ENCODE assay signal across 15 cellular contexts in genomic region chr13:95150555-95150954, GRCh38.
"Had no signal": no experiment of that assay in that cellular context is flagged by ENCODE, and none has a peak within 500 bp of the region (broad histone marks: within the 10 kb centered on the region; RNA-seq: fewer than 3 reads in every experiment).

No MANE protein-coding gene starts in this region.

- H3K9me3 ChIP-seq: left ventricle myocardium inferior, right atrium auricular region, upper lobe of left lung had no signal

- H3K4me1 Mint-ChIP-seq: memory B cell; natural killer cell; stimulated activated naive B cell treated with anti-CD40 and anti-IgM and Interleukin-4, amounts not matched to agents 10 μg/mL and 1 μg/mL and 100 μg/mL, for 72 hours had no signal

- H3K27me3 ChIP-seq: brain microvascular endothelial cell, right atrium auricular region, upper lobe of left lung had no signal

- H3K36me3 ChIP-seq: brain microvascular endothelial cell, left ventricle myocardium inferior, right atrium auricular region, upper lobe of left lung had no signal

- H3K9me3 Mint-ChIP-seq: memory B cell; natural killer cell; stimulated activated naive B cell treated with anti-CD40 and anti-IgM and Interleukin-4, amounts not matched to agents 10 μg/mL and 1 μg/mL and 100 μg/mL, for 72 hours had no signal

- DNase-seq: activated gamma-delta T cell; brain microvascular endothelial cell; cerebellar nuclear complex; dermis blood vessel endothelial cell; foreskin fibroblast; left ventricle myocardium inferior; natural killer cell; posterior cingulate gyrus; stimulated activated naive B cell treated with anti-CD40 and anti-IgM and Interleukin-4, amounts not matched to agents 10 μg/mL and 1 μg/mL and 100 μg/mL, for 72 hours; T-helper 9 cell; upper lobe of left lung had no signal

- H3K4me3 ChIP-seq: left ventricle myocardium inferior, right atrium auricular region, smooth muscle cell, upper lobe of left lung had no signal

- H3K27me3 Mint-ChIP-seq: activated naive CD8-positive, alpha-beta T cell; memory B cell; stimulated activated naive B cell treated with anti-CD40 and anti-IgM and Interleukin-4, amounts not matched to agents 10 μg/mL and 1 μg/mL and 100 μg/mL, for 72 hours had no signal

- H3K4me3 Mint-ChIP-seq: activated naive CD8-positive, alpha-beta T cell; memory B cell; natural killer cell; stimulated activated naive B cell treated with anti-CD40 and anti-IgM and Interleukin-4, amounts not matched to agents 10 μg/mL and 1 μg/mL and 100 μg/mL, for 72 hours had no signal

- H3K27ac Mint-ChIP-seq: activated naive CD8-positive, alpha-beta T cell; memory B cell; natural killer cell; stimulated activated naive B cell treated with anti-CD40 and anti-IgM and Interleukin-4, amounts not matched to agents 10 μg/mL and 1 μg/mL and 100 μg/mL, for 72 hours had no signal

- H3K4me1 ChIP-seq: left ventricle myocardium inferior had no signal

- H3K36me3 Mint-ChIP-seq: natural killer cell had no signal

- ATAC-seq: natural killer cell; stimulated activated naive B cell treated with anti-CD40 and anti-IgM and Interleukin-4, amounts not matched to agents 10 μg/mL and 1 μg/mL and 100 μg/mL, for 72 hours had no signal

- H3K27ac ChIP-seq: brain microvascular endothelial cell, left ventricle myocardium inferior, right atrium auricular region, upper lobe of left lung had no signal
